16 cellular contexts compared by ENCODE assay signal in genomic region chr2:225004531-225004930, GRCh38. TPM values are rescaled to one million over a fixed set of nuclear protein-coding genes. Genes with fewer than 3 reads are reported as not detected.
DNase-seq lines count a peak whose midpoint lies in the region; ATAC-seq and TF ChIP-seq lines count a peak whose summit lies in the region.
"Had no signal": no experiment of that assay in that cellular context is flagged by ENCODE, and none has a peak within 500 bp of the region (broad histone marks: within the 10 kb centered on the region; RNA-seq: fewer than 3 reads in every experiment).

No MANE protein-coding gene starts in this region.

- H3K4me3 ChIP-seq in epithelial cell of esophagus (ENCODE audit: low read length): no peak overlapping the region
- no peak overlapping the region for H3K4me3 ChIP-seq in osteoblast (ENCODE audit: insufficient read depth, low read length)
- H3K4me3 ChIP-seq: tibial artery had no signal

- ATAC-seq in GM21619 (IDR thresholded peaks at IDR 0.05; ENCODE audit: unreplicated experiment): no peak
- ATAC-seq: activated T-cell treated with anti-CD3 and anti-CD28 coated beads, Interleukin-2, amount 50 U/mL, for 4 hours had no signal

- H3K79me2 ChIP-seq in osteoblast (ENCODE audit: insufficient read depth, low read length): peaks cover 98% of the 10 kb centered on the region

- DNase-seq in DMS53 (lab: John Stamatoyannopoulos, UW) (peak; percentile 26), DMS53 treated with DMSO at 0.1 percent for 48 hours (lab: John Stamatoyannopoulos, UW; ENCODE audit: unreplicated experiment) (no peak), NCI-H69 (lab: John Stamatoyannopoulos, UW) (peak; percentile 23), epithelial cell of esophagus (ENCODE audit: low read depth) (peak; percentile 93), osteoblast (ENCODE audit: insufficient read length, low spot score, missing footprints) (peak; percentile 9), NCI-H345 (lab: John Stamatoyannopoulos, UW) (no peak), caudate nucleus (lab: John Stamatoyannopoulos, UW) (no peak)
- DNase-seq: activated T-cell treated with anti-CD3 and anti-CD28 coated beads, Interleukin-2, amount 50 U/mL, for 4 hours; DMS79 treated with DMSO at 0.1 percent for 48 hours; H7; NCI-H1092 treated with DMSO at 0.1 percent for 48 hours; NCI-H510A treated with DMSO at 0.1 percent for 48 hours; Right ventricle myocardium superior; tibial artery had no signal

- H4K20me1 ChIP-seq in osteoblast (ENCODE audit: insufficient read depth, low read length): peaks cover 6% of the 10 kb centered on the region

- peaks cover 23% of the 10 kb centered on the region for H3K4me1 ChIP-seq in osteoblast (ENCODE audit: insufficient read depth, low read length)

- no peak overlapping the region for H3K4me2 ChIP-seq in osteoblast (ENCODE audit: insufficient read depth, low read length)

- H3K36me3 ChIP-seq in osteoblast (ENCODE audit: insufficient read depth, low read length): peaks cover 8% of the 10 kb centered on the region
- H3K36me3 ChIP-seq: tibial artery had no signal

- H3K9me3 ChIP-seq in osteoblast (ENCODE audit: low read depth, low read length): no peaks in the 10 kb centered on the region
- H3K9me3 ChIP-seq: tibial artery had no signal

- H2AFZ ChIP-seq in osteoblast (ENCODE audit: low read length): no peak overlapping the region

- H3K27ac ChIP-seq in osteoblast (ENCODE audit: low read depth, low read length): peak overlapping the region; percentile 35
- H3K27ac ChIP-seq in caudate nucleus (ENCODE audit: low read depth, low read length): no peak overlapping the region
- H3K27ac ChIP-seq: 22Rv1, tibial artery had no signal

- no peaks in the 10 kb centered on the region for H3K27me3 ChIP-seq in osteoblast (ENCODE audit: insufficient read depth, low read length)
- H3K27me3 ChIP-seq: tibial artery had no signal

- no peak for TF ChIP-seq CTCF in epithelial cell of esophagus (IDR thresholded peaks at IDR 0.05; ENCODE audit: insufficient read depth, low read depth, low read length, missing control alignments)
- TF ChIP-seq CTCF in osteoblast (IDR thresholded peaks at IDR 0.05; ENCODE audit: extremely low read depth, low read depth, low read length): no peak

RNA-seq across cellular contexts. Expression of gene DOCK10, which starts 37.7 kb away (rescaled TPM):
- 33.3 and 38.3 TPM in 2 replicates for total RNA-seq in osteoblast

Comparison
In these comparisons a context has a peak if more than half of its experiments do, and no peak if none do; other contexts are left out.
1. DNase-seq: peak in DMS53 (single experiment), NCI-H69 (single experiment), epithelial cell of esophagus (single experiment) and osteoblast (single experiment); none in DMS53 treated with DMSO at 0.1 percent for 48 hours (single experiment), NCI-H345 (single experiment) and caudate nucleus (0 of 61).